Comparison of ENCODE assay signal across 1 cellular context in genomic region chr19:47766670-47767069, GRCh38.
TF ChIP-seq lines count a peak whose summit lies in the region.

No MANE protein-coding gene starts in this region.

TF ChIP-seq in IMR-90, 13 proteins besides CTCF, POLR2A, EP300 and RAD21:
- TF ChIP-seq ELK1 (IDR thresholded peaks at IDR 0.05; ENCODE audit: borderline replicate concordance, low read depth, low read length) (no peak), RCOR1 (IDR thresholded peaks at IDR 0.05; ENCODE audit: insufficient replicate concordance, low read length) (no peak), CHD1 (IDR thresholded peaks at IDR 0.05; ENCODE audit: low read depth, low read length) (no peak), MXI1 (IDR thresholded peaks at IDR 0.05; ENCODE audit: borderline replicate concordance, low read depth, low read length) (no peak), FOS (IDR thresholded peaks at IDR 0.05; ENCODE audit: low read depth, low read length) (no peak), SMC3 (IDR thresholded peaks at IDR 0.05; ENCODE audit: low read depth, low read length) (no peak), NFE2L2 (IDR thresholded peaks at IDR 0.05; ENCODE audit: low read depth, low read length) (no peak), CEBPB (IDR thresholded peaks at IDR 0.05; ENCODE audit: low read depth, low read length) (no peak), RFX5 (IDR thresholded peaks at IDR 0.05; ENCODE audit: low read depth, low read length) (no peak), BHLHE40 (IDR thresholded peaks at IDR 0.05; ENCODE audit: low read depth, low read length) (no peak), MAZ (IDR thresholded peaks at IDR 0.05; ENCODE audit: borderline replicate concordance, low read depth, low read length) (no peak), USF2 (IDR thresholded peaks at IDR 0.05; ENCODE audit: low read depth, low read length) (no peak), MAFK (IDR thresholded peaks at IDR 0.05; ENCODE audit: low read depth, low read length) (no peak)
